In genomic region chr14:55671641-55672040, GRCh38 we compare ENCODE assay signal across 16 cellular contexts.
A peak's percentile ranks its signal among the peaks of the same experiment; 100 is the strongest.
DNase-seq lines count a peak whose midpoint lies in the region; ATAC-seq and TF ChIP-seq lines count a peak whose summit lies in the region.
"Had no signal": no experiment of that assay in that cellular context is flagged by ENCODE, and none has a peak within 500 bp of the region (broad histone marks: within the 10 kb centered on the region; RNA-seq: fewer than 3 reads in every experiment).

No MANE protein-coding gene starts in this region.

- CTCF ChIA-PET in activated CD4-positive, alpha-beta T cell treated with anti-CD3 and anti-CD28 coated beads for 36 hours (lab: Charles Lee): no interaction called here

- peaks cover 7% of the 10 kb centered on the region for H3K36me3 Mint-ChIP-seq in neural crest cell (ENCODE audit: low read depth)
- peaks cover 30% of the 10 kb centered on the region for H3K36me3 Mint-ChIP-seq in activated CD4-positive, alpha-beta T cell treated with anti-CD3 and anti-CD28 coated beads for 36 hours (ENCODE audit: low read depth)

- intact Hi-C loops in activated CD4-positive, alpha-beta T cell treated with anti-CD3 and anti-CD28 coated beads for 36 hours (cut with DNase I, micrococcal nuclease): no loop called here

- no peaks in the 10 kb centered on the region for H3K4me1 Mint-ChIP-seq in neural crest cell
- H3K4me1 Mint-ChIP-seq in activated CD4-positive, alpha-beta T cell treated with anti-CD3 and anti-CD28 coated beads for 36 hours: no peaks in the 10 kb centered on the region

- no peak overlapping the region for H3K4me3 Mint-ChIP-seq in neural crest cell
- no peak overlapping the region for H3K4me3 Mint-ChIP-seq in activated CD4-positive, alpha-beta T cell treated with anti-CD3 and anti-CD28 coated beads for 36 hours
- H3K4me3 Mint-ChIP-seq: CD4-positive, alpha-beta T cell had no signal

- ATAC-seq in activated CD4-positive, alpha-beta T cell treated with anti-CD3 and anti-CD28 coated beads for 36 hours: no peak
- no peak for ATAC-seq in HG02970 (IDR thresholded peaks at IDR 0.05; ENCODE audit: low FRiP score, unreplicated experiment)

- no peak overlapping the region for H3K4me3 ChIP-seq in AG10803 (ENCODE audit: low read length)

- H3K27me3 Mint-ChIP-seq in neural crest cell (ENCODE audit: low read depth): no peaks in the 10 kb centered on the region
- no peaks in the 10 kb centered on the region for H3K27me3 Mint-ChIP-seq in activated CD4-positive, alpha-beta T cell treated with anti-CD3 and anti-CD28 coated beads for 36 hours
- H3K27me3 Mint-ChIP-seq: CD4-positive, alpha-beta T cell had no signal

- DNase-seq in AG10803 (ENCODE audit: low read depth) (peak; percentile 11), M059J (ENCODE audit: low read depth) (peak; percentile 4), astrocyte of the hippocampus (ENCODE audit: low read depth, low spot score) (peak; percentile 33), neural crest cell (ENCODE audit: low read depth, low spot score) (no peak), HuH-7 (ENCODE audit: low spot score) (no peak)
- DNase-seq in activated CD4-positive, alpha-beta T cell treated with anti-CD3 and anti-CD28 coated beads for 36 hours: no peak
- DNase-seq: CD4-positive, alpha-beta T cell; DMS153; KG1; MV-4-11; NCI-H1694 treated with DMSO at 0.1 percent for 48 hours; NCI-H2107; NCI-H510A treated with DMSO at 0.1 percent for 48 hours; NCI-H82; SHP77 had no signal

- TF ChIP-seq CTCF in AG10803 (conservative IDR thresholded peaks at IDR 0.05; ENCODE audit: low read length): no peak
- no peak for TF ChIP-seq CTCF in neural crest cell (conservative IDR thresholded peaks at IDR 0.05)

- POLR2A ChIA-PET in activated CD4-positive, alpha-beta T cell treated with anti-CD3 and anti-CD28 coated beads for 36 hours (lab: Charles Lee): no interaction called here

- no peaks in the 10 kb centered on the region for H3K9me3 Mint-ChIP-seq in neural crest cell
- no peaks in the 10 kb centered on the region for H3K9me3 Mint-ChIP-seq in activated CD4-positive, alpha-beta T cell treated with anti-CD3 and anti-CD28 coated beads for 36 hours (ENCODE audit: low read depth)
- H3K9me3 Mint-ChIP-seq: CD4-positive, alpha-beta T cell had no signal

- peak overlapping the region; percentile 43 for H3K27ac Mint-ChIP-seq in neural crest cell (ENCODE audit: unreplicated experiment)
- H3K27ac Mint-ChIP-seq in activated CD4-positive, alpha-beta T cell treated with anti-CD3 and anti-CD28 coated beads for 36 hours: no peak overlapping the region
- H3K27ac Mint-ChIP-seq: CD4-positive, alpha-beta T cell had no signal

Comparison
In these comparisons a context has a peak if more than half of its experiments do, and no peak if none do; other contexts are left out.
1. DNase-seq: peak in AG10803 (single experiment), M059J (single experiment) and astrocyte of the hippocampus (single experiment); none in neural crest cell (single experiment), activated CD4-positive, alpha-beta T cell treated with anti-CD3 and anti-CD28 coated beads for 36 hours (single experiment) and HuH-7 (single experiment).